Comparison of ENCODE assay signal across 17 cellular contexts in the genomic region with DNA sequence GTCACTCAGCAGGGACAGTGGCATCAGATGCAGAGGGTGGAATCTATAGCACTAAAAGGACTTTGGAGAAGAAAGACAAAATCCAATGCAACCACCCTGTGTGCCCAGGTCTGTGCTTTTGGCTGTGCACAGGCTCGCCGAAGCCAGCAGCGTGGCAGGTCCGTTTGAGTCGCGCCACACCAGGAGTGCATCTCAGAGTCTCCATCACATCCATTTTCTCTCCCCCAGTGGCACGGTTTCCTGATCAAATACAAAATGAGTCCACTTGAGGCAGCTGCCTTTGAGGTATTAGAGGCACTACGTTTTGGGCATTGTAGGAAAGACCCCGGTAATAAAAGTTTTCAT. TPM values are rescaled to one million over a fixed set of nuclear protein-coding genes. Genes with fewer than 3 reads are reported as not detected.
DNase-seq lines count a peak whose midpoint lies in the region; ATAC-seq, FAIRE-seq and TF ChIP-seq lines count a peak whose summit lies in the region.
"Had no signal": no experiment of that assay in that cellular context is flagged by ENCODE, and none has a peak within 500 bp of the region (broad histone marks: within the 10 kb centered on the region; RNA-seq: fewer than 3 reads in every experiment).

No MANE protein-coding gene starts in this region.

- no peak overlapping the region for H3K27ac Mint-ChIP-seq in GM23338
- H3K27ac Mint-ChIP-seq: CD8-positive, alpha-beta T cell had no signal

- H2BK120ac ChIP-seq in neuronal stem cell (ENCODE audit: low read depth, low read length) = no peak overlapping the region

- H3K27ac ChIP-seq in BLaER1 (peak overlapping the region; percentile 68; the same call in 1 of the 2 replicates), GM23338 (ENCODE audit: low read depth) (no peak overlapping the region), neuronal stem cell (replicated peaks; ENCODE audit: low read length) (peak overlapping the region; percentile 30)

- no peak overlapping the region for H2BK5ac ChIP-seq in neuronal stem cell (ENCODE audit: low read length)

- FAIRE-seq in bronchial epithelial cell (lab: Jason Lieb, UNC) = peak; percentile 13
- FAIRE-seq: A204.1, H54, HepG2 had no signal

- WGBS in neuronal stem cell (ENCODE audit: extremely low coverage in 2 of 2, insufficient read length in 2 of 2, insufficient replicate concordance in 1 of 2), 2 donors = no CpG with 5 or more reads among the region's 9 CpGs

- no peak for ATAC-seq in GM23338
- ATAC-seq in HG03342 (IDR thresholded peaks at IDR 0.05; ENCODE audit: unreplicated experiment) = no peak
- ATAC-seq: CD8-positive, alpha-beta T cell; HepG2 had no signal

- H3K4me2 ChIP-seq in BLaER1 (peak overlapping the region; percentile 89), GM23338 (no peak overlapping the region), neuronal stem cell (ENCODE audit: insufficient read depth, low read length, poor library complexity, severe bottlenecking) (no peak overlapping the region)

- peaks cover 7% of the 10 kb centered on the region for H3K27me3 Mint-ChIP-seq in GM23338 (ENCODE audit: insufficient read depth, low read depth, poor library complexity)

- H3K9me3 ChIP-seq in BLaER1 (0 out of 2 replicates have a peak, but pooled peaks cover 5% of the 10 kb centered on the region), neuronal stem cell (replicated peaks in 1 of 2; ENCODE audit: control insufficient read depth in 2 of 2, insufficient read depth in 1 of 2, low read depth in 1 of 2, low read length in 2 of 2) (peaks cover 0 to 6% of the 10 kb centered on the region in 2 donors)

- H3F3A ChIP-seq in GM23338 (replicated peaks; ENCODE audit: low read depth) = no peaks in the 10 kb centered on the region

- DNase-seq in GM23338 (ENCODE audit: low spot score) (no peak), bronchial epithelial cell (ENCODE audit: low read depth) (no peak), neuronal stem cell (ENCODE audit: low spot score) (no peak)
- DNase-seq in stimulated activated CD4-positive, alpha-beta T cell treated with anti-CD3 and anti-CD28 coated beads, Interleukin-2, amount 100 ng/mL, for 24 hours = no peak
- no peak for DNase-seq in activated CD4-positive, alpha-beta T cell treated with anti-CD3 and anti-CD28 coated beads for 48 hours
- DNase-seq: AML-193; Calu3; CD8-positive, alpha-beta T cell; DMS79 treated with DMSO at 0.1 percent for 48 hours; GF-D8; HCEC 1CT; KG1 had no signal

- H3K14ac ChIP-seq in neuronal stem cell (ENCODE audit: low read length) = no peak overlapping the region

- H4K8ac ChIP-seq in neuronal stem cell (ENCODE audit: low read depth, low read length) = no peak overlapping the region

- peaks cover 19% of the 10 kb centered on the region for H3K4me1 Mint-ChIP-seq in GM23338

- peaks cover 9% of the 10 kb centered on the region; the same call in 1 of the 3 replicates for H3K9me3 Mint-ChIP-seq in GM23338
- H3K9me3 Mint-ChIP-seq: CD8-positive, alpha-beta T cell had no signal

- H3K79me1 ChIP-seq in neuronal stem cell (ENCODE audit: low read depth, low read length) = no peaks in the 10 kb centered on the region

- no peak overlapping the region for H3K4me3 Mint-ChIP-seq in GM23338
- H3K4me3 Mint-ChIP-seq: CD8-positive, alpha-beta T cell had no signal

- TF ChIP-seq CTCF in GM23338 (conservative IDR thresholded peaks at IDR 0.05; ENCODE audit: low read depth in 2 of 2) (no peak), bronchial epithelial cell (IDR thresholded peaks at IDR 0.05; ENCODE audit: insufficient read depth, low read length, severe bottlenecking) (no peak)

- H2BK15ac ChIP-seq in neuronal stem cell (ENCODE audit: low read length) = no peak overlapping the region

- no peak overlapping the region for H2BK12ac ChIP-seq in neuronal stem cell (ENCODE audit: low read length)

- no peak overlapping the region for H3K4ac ChIP-seq in neuronal stem cell (ENCODE audit: low read length)

- H4K20me1 ChIP-seq in BLaER1 (no peaks in the 10 kb centered on the region), GM23338 (replicated peaks; ENCODE audit: insufficient read depth) (no peaks in the 10 kb centered on the region)

- H3K4me3 ChIP-seq in BLaER1 (no peak overlapping the region), GM23338 (no peak overlapping the region), bronchial epithelial cell (ENCODE audit: low read depth, low read length) (no peak overlapping the region), neuronal stem cell (ENCODE audit: low read length in 2 of 2) (peak overlapping the region in 1 of 2 donors; percentile 20)

- H2AK5ac ChIP-seq in neuronal stem cell (ENCODE audit: low read depth, low read length) = no peak overlapping the region

- peak overlapping the region; percentile 83; the same call in 1 of the 2 replicates for H2AFZ ChIP-seq in GM23338
- no peak overlapping the region for H2AFZ ChIP-seq in neuronal stem cell (ENCODE audit: low read length)

- H3K4me1 ChIP-seq in BLaER1 (peaks cover 27% of the 10 kb centered on the region), GM23338 (ENCODE audit: insufficient read depth) (no peaks in the 10 kb centered on the region), neuronal stem cell (ENCODE audit: control insufficient read depth in 2 of 2, insufficient read depth in 1 of 2, low read depth in 1 of 2, low read length in 2 of 2) (peaks cover 0 to 6% of the 10 kb centered on the region in 2 donors)

- H3K9ac ChIP-seq in BLaER1 = no peak overlapping the region
- no peak overlapping the region for H3K9ac ChIP-seq in neuronal stem cell (ENCODE audit: low read depth, low read length, poor library complexity)

- H3K23ac ChIP-seq in neuronal stem cell (ENCODE audit: low read depth, low read length, poor library complexity) = no peak overlapping the region

- H3K18ac ChIP-seq in neuronal stem cell (ENCODE audit: low read length) = peak overlapping the region; percentile 60

- no peaks in the 10 kb centered on the region for H3K79me2 ChIP-seq in GM23338 (replicated peaks; ENCODE audit: insufficient read depth)

- no peaks in the 10 kb centered on the region for H3K36me3 Mint-ChIP-seq in GM23338 (ENCODE audit: low read depth)
- H3K36me3 Mint-ChIP-seq: CD8-positive, alpha-beta T cell had no signal

- H4K91ac ChIP-seq in neuronal stem cell (ENCODE audit: low read depth, low read length, poor library complexity) = no peak overlapping the region

- H3K9me2 ChIP-seq in GM23338 (ENCODE audit: insufficient read depth) = no peaks in the 10 kb centered on the region

- no peaks in the 10 kb centered on the region for H3K36me3 ChIP-seq in BLaER1
- no peaks in the 10 kb centered on the region for H3K36me3 ChIP-seq in GM23338 (ENCODE audit: insufficient read depth)
- H3K36me3 ChIP-seq in bronchial epithelial cell (ENCODE audit: control insufficient read depth, insufficient read depth, low read length) = no peaks in the 10 kb centered on the region
- H3K36me3 ChIP-seq in neuronal stem cell (replicated peaks in 1 of 2; ENCODE audit: control insufficient read depth in 2 of 2, insufficient read depth in 2 of 2, low read length in 2 of 2) = no peaks in the 10 kb centered on the region

- no peaks in the 10 kb centered on the region for H3K27me3 ChIP-seq in BLaER1
- H3K27me3 ChIP-seq in GM23338 (ENCODE audit: insufficient read depth) = no peaks in the 10 kb centered on the region
- no peaks in the 10 kb centered on the region for H3K27me3 ChIP-seq in bronchial epithelial cell (ENCODE audit: control insufficient read depth, insufficient read depth, low read length)
- H3K27me3 ChIP-seq in neuronal stem cell (ENCODE audit: control insufficient read depth in 3 of 3, insufficient read depth in 3 of 3, low read depth in 1 of 3, low read length in 3 of 3) = peaks cover 0 to 3% (median 0%) of the 10 kb centered on the region in 3 experiments

TF ChIP-seq in GM23338, 12 proteins besides CTCF, POLR2A, EP300 and RAD21 (continues in another document):
- TF ChIP-seq, protein P1, sequence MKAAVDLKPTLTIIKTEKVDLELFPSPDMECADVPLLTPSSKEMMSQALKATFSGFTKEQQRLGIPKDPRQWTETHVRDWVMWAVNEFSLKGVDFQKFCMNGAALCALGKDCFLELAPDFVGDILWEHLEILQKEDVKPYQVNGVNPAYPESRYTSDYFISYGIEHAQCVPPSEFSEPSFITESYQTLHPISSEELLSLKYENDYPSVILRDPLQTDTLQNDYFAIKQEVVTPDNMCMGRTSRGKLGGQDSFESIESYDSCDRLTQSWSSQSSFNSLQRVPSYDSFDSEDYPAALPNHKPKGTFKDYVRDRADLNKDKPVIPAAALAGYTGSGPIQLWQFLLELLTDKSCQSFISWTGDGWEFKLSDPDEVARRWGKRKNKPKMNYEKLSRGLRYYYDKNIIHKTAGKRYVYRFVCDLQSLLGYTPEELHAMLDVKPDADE (IDR thresholded peaks at IDR 0.05) = no peak
- TF ChIP-seq ZNF331 (CRISPR knock-in tag; IDR thresholded peaks at IDR 0.05; ENCODE audit: low read depth) (no peak), STAT1 (IDR thresholded peaks at IDR 0.05; ENCODE audit: unreplicated experiment) (no peak), POLR2AphosphoS5 (IDR thresholded peaks at IDR 0.05; ENCODE audit: low read depth) (no peak), CREB1 (CRISPR knock-in tag; IDR thresholded peaks at IDR 0.05; ENCODE audit: low read depth) (no peak)

RNA-seq across cellular contexts. Expression of gene PROSER2, which starts 23.4 kb away (rescaled TPM):
- total RNA-seq in GM23338 (2014; rRNA removed; shearing (Covaris generic)) = 5.6 and 10.8 TPM in 2 replicates
- 3.7 and 4.2 TPM in 2 replicates for polyA plus RNA-seq in GM23338 (2016; fragmentation: Nextera tagmentation; extraction: Ambion mirVana)
- total RNA-seq in bronchial epithelial cell = 20.8 and 27.8 TPM in 2 replicates
- polyA plus RNA-seq in neuronal stem cell (2013, experiment 1 of 2) = 4.1 TPM
- polyA plus RNA-seq in neuronal stem cell (2013, experiment 2 of 2) = 4.0 TPM

RNA-seq across cellular contexts. Expression of gene ECHDC3, which starts 57.5 kb away (rescaled TPM):
- total RNA-seq in GM23338 (2014; rRNA removed; shearing (Covaris generic)) = 48.6 and 50.1 TPM in 2 replicates
- 13.5 and 16.3 TPM in 2 replicates for polyA plus RNA-seq in GM23338 (2016; fragmentation: Nextera tagmentation; extraction: Ambion mirVana)
- 1.6 and 10.0 TPM in 2 replicates for total RNA-seq in bronchial epithelial cell
- 9.9 TPM for polyA plus RNA-seq in neuronal stem cell (2013, experiment 1 of 2)
- polyA plus RNA-seq in neuronal stem cell (2013, experiment 2 of 2) = 10.0 TPM
- total RNA-seq: HepG2 had no signal
- polyA plus RNA-seq: HepG2 had no signal
